In genomic region chr3:81955908-81956307, GRCh38 we compare ENCODE assay signal across 14 cellular contexts.
"Had no signal": no experiment of that assay in that cellular context is flagged by ENCODE, and none has a peak within 500 bp of the region (broad histone marks: within the 10 kb centered on the region; RNA-seq: fewer than 3 reads in every experiment).

No MANE protein-coding gene starts in this region.

- DNase-seq: activated CD4-positive, alpha-beta memory T cell treated with anti-CD3 and anti-CD28 coated beads, Interleukin-2, amount 10 ng/mL, durations not matched to agents 7 days and 5 days; activated CD4-positive, CD25-positive, alpha-beta regulatory T cell treated with anti-CD3 and anti-CD28 coated beads, Interleukin-2, amount 50 U/mL, for 72 hours; activated naive CD4-positive, alpha-beta T cell; activated T-cell treated with anti-CD3 and anti-CD28 coated beads, Interleukin-2, amount 50 U/mL, for 72 hours; colonic mucosa; effector CD4-positive, alpha-beta T cell; foreskin melanocyte; heart right ventricle; left ventricle myocardium inferior; stimulated activated CD4-positive, alpha-beta T cell treated with anti-CD3 and anti-CD28 coated beads, Interleukin-2, amount 100 ng/mL, for 48 hours; stimulated activated naive CD8-positive, alpha-beta T cell treated with anti-CD3 and anti-CD28 coated beads, Interleukin-15, Interleukin-2, amounts not matched to agents 100 U/mL and 50 U/mL, for 24 hours; T-helper 9 cell; upper lobe of left lung had no signal

- H3K36me3 ChIP-seq: ascending aorta, colonic mucosa, heart right ventricle, left ventricle myocardium inferior, upper lobe of left lung had no signal

- H3K4me3 ChIP-seq: ascending aorta, colonic mucosa, heart right ventricle, left ventricle myocardium inferior had no signal

- H3K9me3 ChIP-seq: ascending aorta, colonic mucosa, heart right ventricle, upper lobe of left lung had no signal

- ATAC-seq: activated T-cell treated with anti-CD3 and anti-CD28 coated beads, Interleukin-2, amount 50 U/mL, for 72 hours; heart right ventricle; stimulated activated naive CD8-positive, alpha-beta T cell treated with anti-CD3 and anti-CD28 coated beads, Interleukin-15, Interleukin-2, amounts not matched to agents 100 U/mL and 50 U/mL, for 24 hours had no signal

- H3K27me3 ChIP-seq: ascending aorta, colonic mucosa, heart right ventricle, upper lobe of left lung had no signal
